1 cellular context compared by ENCODE assay signal in genomic region chr6:25224237-25224636, GRCh38.
TF ChIP-seq lines count a peak whose summit lies in the region.

No MANE protein-coding gene starts in this region.

TF ChIP-seq in GM12878, 131 proteins besides CTCF, POLR2A, EP300 and RAD21:
- TF ChIP-seq RELB (IDR thresholded peaks at IDR 0.05; ENCODE audit: low read depth) (no peak), HCFC1 (IDR thresholded peaks at IDR 0.05; ENCODE audit: low read length) (no peak), ZBTB4 (CRISPR knock-in tag; IDR thresholded peaks at IDR 0.05) (no peak), SUPT20H (IDR thresholded peaks at IDR 0.05; ENCODE audit: borderline replicate concordance, control insufficient read depth, low read depth, low read length) (no peak), NRF1 (conservative IDR thresholded peaks at IDR 0.05; ENCODE audit: low read depth, low read length) (no peak), ZZZ3 (IDR thresholded peaks at IDR 0.05; ENCODE audit: control insufficient read depth, insufficient read length, low read depth) (no peak), ZNF687 (IDR thresholded peaks at IDR 0.05) (no peak), SMAD5 (IDR thresholded peaks at IDR 0.05; ENCODE audit: low read depth) (no peak), GABPA (IDR thresholded peaks at IDR 0.05; ENCODE audit: low read depth) (no peak), ZNF592 (IDR thresholded peaks at IDR 0.05) (no peak), REST (IDR thresholded peaks at IDR 0.05; ENCODE audit: low read depth, low read length) (no peak), SMAD1 (IDR thresholded peaks at IDR 0.05; ENCODE audit: low read depth, partially characterized antibody) (no peak), ATF3 (IDR thresholded peaks at IDR 0.05; ENCODE audit: borderline replicate concordance, extremely low read depth, low read depth, low read length) (no peak), RELA (IDR thresholded peaks at IDR 0.05; ENCODE audit: borderline replicate concordance, partially characterized antibody) (no peak), ZNF622 (IDR thresholded peaks at IDR 0.05) (no peak), ZBTB11 (CRISPR knock-in tag; IDR thresholded peaks at IDR 0.05) (no peak)
